1 cellular context compared by ENCODE assay signal in the genomic region with DNA sequence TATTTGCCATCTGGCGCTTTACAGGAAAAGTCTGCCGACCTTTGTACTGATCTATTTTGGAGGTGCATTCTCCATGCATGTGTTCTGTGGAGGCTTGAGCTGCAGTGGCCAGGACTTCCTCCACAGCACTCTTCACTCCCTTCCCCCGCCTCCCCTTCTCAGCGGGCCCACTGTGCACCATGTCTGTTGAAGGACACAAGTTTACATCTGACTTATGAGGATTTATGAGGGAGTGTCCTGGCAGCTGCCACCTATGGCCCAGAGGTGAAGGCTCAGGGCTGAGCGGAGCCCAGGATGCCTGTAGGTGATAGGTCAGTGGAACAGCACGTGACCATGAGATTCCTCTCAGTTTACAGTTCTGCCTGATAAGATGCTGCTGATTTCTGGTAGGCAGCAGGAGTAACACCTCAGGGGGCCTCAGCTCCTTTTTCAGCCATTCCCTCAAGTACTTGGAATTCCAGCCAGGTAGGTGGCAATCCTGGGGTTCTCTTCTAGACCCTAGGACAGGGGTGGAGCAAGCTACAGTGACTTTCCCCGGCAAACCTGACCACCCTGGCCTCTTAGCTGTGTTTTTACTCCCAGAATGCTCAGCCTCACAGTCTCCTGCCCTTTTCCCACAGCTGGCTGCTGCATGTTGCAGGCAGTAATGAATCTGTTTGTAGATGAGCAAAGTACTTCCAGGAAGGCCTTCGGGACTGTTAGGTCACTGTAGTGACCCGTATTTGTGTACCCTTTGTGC.
TF ChIP-seq lines count a peak whose summit lies in the region.

No MANE protein-coding gene starts in this region.

TF ChIP-seq in GM23338, 12 proteins besides CTCF, POLR2A, EP300 and RAD21 (continued from another document):
- TF ChIP-seq ZNF462 (CRISPR knock-in tag; IDR thresholded peaks at IDR 0.05) (no peak), ZNF331 (CRISPR knock-in tag; IDR thresholded peaks at IDR 0.05; ENCODE audit: low read depth) (no peak), NANOG (IDR thresholded peaks at IDR 0.05; ENCODE audit: borderline replicate concordance) (no peak), ETS1 (IDR thresholded peaks at IDR 0.05) (no peak), EZH2phosphoT487 (IDR thresholded peaks at IDR 0.05; ENCODE audit: unreplicated experiment) (no peak), JUNB (IDR thresholded peaks at IDR 0.05; ENCODE audit: unreplicated experiment) (no peak), POLR2AphosphoS5 (IDR thresholded peaks at IDR 0.05; ENCODE audit: low read depth) (no peak)
- TF ChIP-seq, protein P1, sequence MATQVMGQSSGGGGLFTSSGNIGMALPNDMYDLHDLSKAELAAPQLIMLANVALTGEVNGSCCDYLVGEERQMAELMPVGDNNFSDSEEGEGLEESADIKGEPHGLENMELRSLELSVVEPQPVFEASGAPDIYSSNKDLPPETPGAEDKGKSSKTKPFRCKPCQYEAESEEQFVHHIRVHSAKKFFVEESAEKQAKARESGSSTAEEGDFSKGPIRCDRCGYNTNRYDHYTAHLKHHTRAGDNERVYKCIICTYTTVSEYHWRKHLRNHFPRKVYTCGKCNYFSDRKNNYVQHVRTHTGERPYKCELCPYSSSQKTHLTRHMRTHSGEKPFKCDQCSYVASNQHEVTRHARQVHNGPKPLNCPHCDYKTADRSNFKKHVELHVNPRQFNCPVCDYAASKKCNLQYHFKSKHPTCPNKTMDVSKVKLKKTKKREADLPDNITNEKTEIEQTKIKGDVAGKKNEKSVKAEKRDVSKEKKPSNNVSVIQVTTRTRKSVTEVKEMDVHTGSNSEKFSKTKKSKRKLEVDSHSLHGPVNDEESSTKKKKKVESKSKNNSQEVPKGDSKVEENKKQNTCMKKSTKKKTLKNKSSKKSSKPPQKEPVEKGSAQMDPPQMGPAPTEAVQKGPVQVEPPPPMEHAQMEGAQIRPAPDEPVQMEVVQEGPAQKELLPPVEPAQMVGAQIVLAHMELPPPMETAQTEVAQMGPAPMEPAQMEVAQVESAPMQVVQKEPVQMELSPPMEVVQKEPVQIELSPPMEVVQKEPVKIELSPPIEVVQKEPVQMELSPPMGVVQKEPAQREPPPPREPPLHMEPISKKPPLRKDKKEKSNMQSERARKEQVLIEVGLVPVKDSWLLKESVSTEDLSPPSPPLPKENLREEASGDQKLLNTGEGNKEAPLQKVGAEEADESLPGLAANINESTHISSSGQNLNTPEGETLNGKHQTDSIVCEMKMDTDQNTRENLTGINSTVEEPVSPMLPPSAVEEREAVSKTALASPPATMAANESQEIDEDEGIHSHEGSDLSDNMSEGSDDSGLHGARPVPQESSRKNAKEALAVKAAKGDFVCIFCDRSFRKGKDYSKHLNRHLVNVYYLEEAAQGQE (IDR thresholded peaks at IDR 0.05; ENCODE audit: unreplicated experiment) = no peak
